Comparison of ENCODE assay signal across 8 cellular contexts in the genomic region with DNA sequence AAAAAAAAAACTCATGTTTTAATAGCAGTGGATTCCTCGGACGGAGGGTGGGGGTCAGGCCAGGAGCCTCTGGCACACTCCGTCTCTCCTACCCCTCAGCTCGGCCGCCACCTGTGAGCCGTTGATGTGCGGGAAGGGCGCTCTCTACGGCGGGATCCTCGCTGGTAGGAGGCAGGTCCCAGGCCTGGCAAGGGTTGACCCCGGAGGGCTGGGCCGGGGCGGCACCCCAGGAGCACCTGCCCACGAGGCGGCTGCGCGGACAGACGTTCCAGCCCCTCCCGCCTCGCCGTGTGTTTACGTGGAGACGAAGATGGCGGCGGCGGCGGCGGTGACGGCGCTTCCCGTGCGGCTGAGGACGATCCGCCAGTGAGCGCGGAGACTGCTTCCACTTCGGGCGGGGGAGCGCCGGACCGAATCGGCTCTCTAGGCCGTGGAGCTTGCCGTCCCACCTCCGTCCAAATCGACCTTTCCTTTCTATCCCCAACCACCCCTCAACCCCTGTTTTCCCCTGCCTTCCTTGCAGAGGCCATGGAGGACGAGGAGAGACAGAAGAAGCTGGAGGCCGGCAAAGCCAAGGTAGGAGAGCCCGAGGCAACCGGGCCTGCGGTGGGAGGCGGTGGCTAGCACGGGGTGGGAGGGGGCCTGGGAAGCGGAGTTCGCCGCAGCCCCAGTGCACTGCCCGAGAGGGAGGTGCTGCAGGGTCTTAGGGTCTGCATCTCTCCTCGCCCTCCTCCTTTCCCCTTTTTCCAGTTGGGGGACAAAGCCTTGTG. TPM values are rescaled to one million over a fixed set of nuclear protein-coding genes. Genes with fewer than 3 reads are reported as not detected.
DNase-seq lines count a peak whose midpoint lies in the region; ATAC-seq, FAIRE-seq and TF ChIP-seq lines count a peak whose summit lies in the region.

A gene (plus strand): TSS at position 291 of the 770 bp plus-strand sequence. CDS start 238 bp downstream, at position 529.

- H3K4me3 ChIP-seq in AG04449 (ENCODE audit: low read depth, low read length) (peak within 1 kb of the TSS; percentile 93), kidney (ENCODE audit: low read length in 2 of 2) (peak within 1 kb of the TSS; percentile 84 to 87)

- FAIRE-seq in kidney (lab: Jason Lieb, UNC): no peak

- H3K9ac ChIP-seq in kidney (ENCODE audit: low read length in 2 of 2): peak within 1 kb of the TSS; percentile 75 to 95

- POLR2A ChIA-PET in AG04449 (lab: Yijun Ruan, JAX): interaction anchor here (0.6 to 0.9 kb wide), 2 partner anchors 25 to 142 kb away, joined by 3 to 5 read pairs; no protein-coding TSS in a partner anchor

- H3K27ac ChIP-seq in caudate nucleus (ENCODE audit: low read depth, low read length): peak within 1 kb of the TSS; percentile 87
- H3K27ac ChIP-seq in kidney (ENCODE audit: low read depth in 2 of 2, low read length in 2 of 2): peak within 1 kb of the TSS; percentile 96 to 97

- no peaks in the 10 kb centered on the region for H3K9me3 ChIP-seq in kidney (ENCODE audit: control insufficient read depth in 1 of 2, low read length in 2 of 2)

- peak; percentile 96 for ATAC-seq in GM18867 (IDR thresholded peaks at IDR 0.05; ENCODE audit: unreplicated experiment)
- ATAC-seq in HG03097 (IDR thresholded peaks at IDR 0.05; ENCODE audit: low FRiP score, unreplicated experiment): peak; percentile 95

- intact Hi-C loops in kidney (cut with DNase I): no loop called here

- no peak for TF ChIP-seq CTCF in AG04449 (IDR thresholded peaks at IDR 0.05; ENCODE audit: insufficient read depth, low read length, missing control alignments)
- no peak for TF ChIP-seq CTCF in kidney (IDR thresholded peaks at IDR 0.05; ENCODE audit: borderline replicate concordance, extremely low read depth, insufficient read depth)

- DNase-seq in AG04449 (ENCODE audit: low read depth, low spot score) (no peak), NCI-H2171 (lab: John Stamatoyannopoulos, UW) (peak; percentile 88), caudate nucleus (lab: John Stamatoyannopoulos, UW) (peak; percentile 9 to 89 (median 74)), kidney (peak; percentile 97)
- peak; percentile 62 to 78 (median 74) for DNase-seq in activated CD4-positive, CD25-positive, alpha-beta regulatory T cell (lab: John Stamatoyannopoulos, UW)
- DNase-seq in stimulated activated CD4-positive, alpha-beta T cell treated with anti-CD3 and anti-CD28 coated beads, Interleukin-15, amount 100 ng/mL, for 24 hours: peak; percentile 94

- no peaks in the 10 kb centered on the region for H3K36me3 ChIP-seq in kidney (ENCODE audit: control insufficient read depth in 1 of 2, insufficient read depth in 2 of 2, low read length in 2 of 2)

- H3K4me1 ChIP-seq in kidney (ENCODE audit: control insufficient read depth in 1 of 2, insufficient read depth in 1 of 2, low read depth in 1 of 2, low read length in 2 of 2): peaks cover 4 to 6% of the 10 kb centered on the region in 2 donors

- CTCF ChIA-PET in AG04449 (lab: Yijun Ruan, JAX): interaction anchor here (0.8 to 2.0 kb wide), 8 partner anchors 8 to 506 kb away, joined by 3 to 7 read pairs (median 4); a partner anchor contains a TSS

RNA-seq across cellular contexts. Expression of the gene that starts here (rescaled TPM):
- 66.8 TPM for total RNA-seq in kidney
- polyA plus RNA-seq in kidney (ENCODE audit: insufficient read depth, low read depth, low replicate concordance): 18.5 TPM
